In the genomic region with DNA sequence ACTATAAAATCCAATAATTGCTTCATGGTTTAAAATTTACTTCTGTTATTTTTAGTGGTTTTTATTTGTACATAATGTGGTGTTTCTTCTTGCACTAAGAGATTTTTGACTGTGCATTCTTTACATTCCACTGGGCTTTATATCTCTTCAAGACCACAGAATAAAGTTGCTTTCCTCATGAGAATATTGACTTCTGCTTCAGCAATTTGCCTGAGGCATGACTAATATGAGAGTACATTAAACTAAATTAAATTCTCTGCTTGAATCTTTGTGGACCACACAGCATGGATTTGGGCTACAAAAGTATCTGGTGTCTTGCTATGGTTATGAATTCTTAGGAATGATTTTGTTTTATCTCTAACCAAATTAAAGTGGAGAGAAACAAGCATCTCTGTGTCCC, we compare ENCODE assay signal across 22 cellular contexts.
DNase-seq lines count a peak whose midpoint lies in the region; ATAC-seq and TF ChIP-seq lines count a peak whose summit lies in the region.
"Had no signal": no experiment of that assay in that cellular context is flagged by ENCODE, and none has a peak within 500 bp of the region (broad histone marks: within the 10 kb centered on the region; RNA-seq: fewer than 3 reads in every experiment).

No MANE protein-coding gene starts in this region.

- H3K36me3 ChIP-seq in A673 (ENCODE audit: insufficient read depth, low read length, poor library complexity, severe bottlenecking) (no peaks in the 10 kb centered on the region), GM23248 (ENCODE audit: low read depth) (no peaks in the 10 kb centered on the region), left ventricle myocardium inferior (no peaks in the 10 kb centered on the region)
- H3K36me3 ChIP-seq: prostate gland, stomach had no signal

- BruUV-seq in A673 (replicated peaks; lab: Mats Ljungman, UMichigan), result no TSS peak

- CTCF ChIA-PET in A673 (lab: Charles Lee), result no interaction called here

- no peak overlapping the region for H3K9ac ChIP-seq in GM23248

- no peaks in the 10 kb centered on the region for H3K9me2 ChIP-seq in GM23248 (ENCODE audit: insufficient read depth)

- no peaks in the 10 kb centered on the region for H3K79me2 ChIP-seq in GM23248 (ENCODE audit: insufficient read depth)

- in situ Hi-C loops in GM23248 (cut with MboI), result no loop called here

- no peaks in the 10 kb centered on the region for H3F3A ChIP-seq in GM23248 (ENCODE audit: insufficient read depth)

- no peak overlapping the region for H3K4me3 ChIP-seq in A673 (ENCODE audit: low read depth, low read length, poor library complexity, severe bottlenecking)
- no peak overlapping the region for H3K4me3 ChIP-seq in GM23248
- H3K4me3 ChIP-seq in fibroblast of pulmonary artery (replicated peaks; ENCODE audit: low read depth, low read length), result no peak overlapping the region
- H3K4me3 ChIP-seq in left ventricle myocardium inferior, result no peak overlapping the region
- H3K4me3 ChIP-seq: body of pancreas, prostate gland, stomach had no signal

- TF ChIP-seq CTCF in A673 (conservative IDR thresholded peaks at IDR 0.05; ENCODE audit: low read depth, low read length) (no peak), fibroblast of pulmonary artery (IDR thresholded peaks at IDR 0.05; ENCODE audit: low read length, missing control alignments) (no peak), left ventricle myocardium inferior (IDR thresholded peaks at IDR 0.05; ENCODE audit: borderline replicate concordance) (no peak)

- intact Hi-C loops in A673 (cut with micrococcal nuclease; ENCODE audit: unreplicated experiment), result no loop called here
- intact Hi-C loops in left ventricle myocardium inferior (cut with micrococcal nuclease), result no loop called here

- no peaks in the 10 kb centered on the region for H4K20me1 ChIP-seq in GM23248 (ENCODE audit: insufficient read depth)

- H3K27me3 ChIP-seq in A673 (replicated peaks; ENCODE audit: insufficient read depth, low read depth, low read length, poor library complexity) (no peaks in the 10 kb centered on the region), GM23248 (replicated peaks; ENCODE audit: insufficient read depth) (no peaks in the 10 kb centered on the region), left ventricle myocardium inferior (ENCODE audit: low read depth) (no peaks in the 10 kb centered on the region)
- H3K27me3 ChIP-seq: body of pancreas, stomach had no signal

- H3K4me2 ChIP-seq in GM23248 (ENCODE audit: unreplicated experiment), result no peak overlapping the region

- POLR2A ChIA-PET in A673 (lab: Charles Lee; ENCODE audit: low non-redundant PET), result no interaction called here

- H3K27ac ChIP-seq in A673 (ENCODE audit: low read depth, low read length, poor library complexity, severe bottlenecking) (no peak overlapping the region), GM23248 (no peak overlapping the region), left ventricle myocardium inferior (replicated peaks) (no peak overlapping the region)
- H3K27ac ChIP-seq: body of pancreas, HL-60, prostate gland, stomach had no signal

- peak; percentile 72 for DNase-seq in A673 (ENCODE audit: low spot score)
- DNase-seq in GM23248, result peak; percentile 44
- DNase-seq in amniotic epithelial cell (ENCODE audit: low read depth), result peak; percentile 82
- DNase-seq in fibroblast of pulmonary artery (ENCODE audit: low read depth), result peak; percentile 33
- no peak for DNase-seq in stimulated activated CD4-positive, alpha-beta T cell treated with anti-CD3 and anti-CD28 coated beads, Interleukin-2, amount 100 ng/mL, for 48 hours
- DNase-seq in left ventricle myocardium inferior, result no peak
- no peak for DNase-seq in amygdala (lab: John Stamatoyannopoulos, UW)
- DNase-seq: activated CD4-positive, alpha-beta T cell treated with anti-CD3 and anti-CD28 coated beads, Interleukin-2, amount 10 ng/mL, durations not matched to agents 7 days and 5 days; body of pancreas; erythroblast; GOT3; hippocampal formation; Karpas-422; kidney; NCI-H2171 treated with DMSO at 0.1 percent for 48 hours; NCI-H82; stimulated activated CD4-positive, alpha-beta T cell treated with anti-CD3 and anti-CD28 coated beads, Interleukin-15, amount 100 ng/mL, for 24 hours; stomach had no signal

- no peak for ATAC-seq in GM21528 (IDR thresholded peaks at IDR 0.05; ENCODE audit: low FRiP score, unreplicated experiment)
- ATAC-seq: body of pancreas, Panc1 had no signal

- H2AFZ ChIP-seq in GM23248, result no peak overlapping the region

- H3K4me1 ChIP-seq in A673 (ENCODE audit: insufficient read depth, low read length, poor library complexity, severe bottlenecking) (peaks cover 5% of the 10 kb centered on the region), GM23248 (ENCODE audit: insufficient read depth) (no peaks in the 10 kb centered on the region), left ventricle myocardium inferior (no peaks in the 10 kb centered on the region)
- H3K4me1 ChIP-seq: body of pancreas, prostate gland, stomach had no signal

- H3K9me3 ChIP-seq in A673 (ENCODE audit: low read depth, low read length, poor library complexity, severe bottlenecking) (no peaks in the 10 kb centered on the region), GM23248 (ENCODE audit: low read depth) (no peaks in the 10 kb centered on the region), left ventricle myocardium inferior (replicated peaks) (peaks cover 38% of the 10 kb centered on the region)
- H3K9me3 ChIP-seq: body of pancreas, prostate gland had no signal

Comparison
In these comparisons a context has a peak if more than half of its experiments do, and no peak if none do; other contexts are left out.
1. DNase-seq: peak in A673 (single experiment), GM23248 (single experiment), amniotic epithelial cell (single experiment) and fibroblast of pulmonary artery (single experiment); none in stimulated activated CD4-positive, alpha-beta T cell treated with anti-CD3 and anti-CD28 coated beads, Interleukin-2, amount 100 ng/mL, for 48 hours (0 of 2), left ventricle myocardium inferior (single experiment) and amygdala (0 of 56).